2 cellular contexts compared by ENCODE assay signal in genomic region chr10:28800144-28800543, GRCh38.
TF ChIP-seq lines count a peak whose summit lies in the region.

No MANE protein-coding gene starts in this region.

TF ChIP-seq in SK-N-SH, 30 proteins besides CTCF, POLR2A, EP300 and RAD21 (continued from another document):
- no peak for TF ChIP-seq TEAD4 (IDR thresholded peaks at IDR 0.05; ENCODE audit: borderline replicate concordance, insufficient read depth)
- TF ChIP-seq MXI1 (IDR thresholded peaks at IDR 0.05; ENCODE audit: low read depth, low read length), result no peak
- TF ChIP-seq NRF1 (IDR thresholded peaks at IDR 0.05; ENCODE audit: low read depth, low read length), result no peak
- no peak for TF ChIP-seq MAX (IDR thresholded peaks at IDR 0.05; ENCODE audit: low read depth)
- no peak for TF ChIP-seq IRF3 (IDR thresholded peaks at IDR 0.05; ENCODE audit: low read depth, low read length)
- TF ChIP-seq ELF1 (IDR thresholded peaks at IDR 0.05), result no peak
- TF ChIP-seq RFX5 (IDR thresholded peaks at IDR 0.05; ENCODE audit: low read length), result no peak
TF ChIP-seq in SK-N-SH: peak in this region for 0.

TF ChIP-seq in SK-N-SH treated with all-trans-retinoic acid at 6 μM for 48 hours, 23 proteins besides CTCF, POLR2A, EP300 and RAD21 (continued from another document):
- TF ChIP-seq PATZ1 (CRISPR knock-in tag; IDR thresholded peaks at IDR 0.05; ENCODE audit: borderline replicate concordance), result no peak
- no peak for TF ChIP-seq POU6F1 (CRISPR knock-in tag; IDR thresholded peaks at IDR 0.05; ENCODE audit: borderline replicate concordance, low read depth)
- no peak for TF ChIP-seq TCF4 (CRISPR knock-in tag; IDR thresholded peaks at IDR 0.05; ENCODE audit: borderline replicate concordance)
